29 cellular contexts compared by ENCODE assay signal in the genomic region with DNA sequence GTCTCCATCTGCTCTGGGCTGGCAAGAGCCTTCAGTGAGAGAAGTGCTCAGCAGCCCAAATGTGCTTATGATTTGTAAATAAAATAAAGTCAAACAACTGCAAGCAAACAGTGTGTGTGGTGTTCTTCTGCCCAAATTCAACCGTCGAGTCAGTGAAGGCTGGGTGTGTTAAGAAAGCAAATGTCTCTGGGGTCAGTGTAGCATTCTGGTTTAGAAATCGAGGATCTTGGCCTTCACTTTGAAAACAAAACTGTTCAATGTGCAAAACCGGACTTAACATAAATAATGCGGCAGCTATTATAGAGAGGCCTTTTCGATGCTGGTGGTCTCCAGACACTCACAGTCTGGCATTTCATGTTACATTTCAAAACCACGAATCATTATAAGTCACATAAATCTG.
"Had no signal": no experiment of that assay in that cellular context is flagged by ENCODE, and none has a peak within 500 bp of the region (broad histone marks: within the 10 kb centered on the region; RNA-seq: fewer than 3 reads in every experiment).

No MANE protein-coding gene starts in this region.

- H3K4me1 Mint-ChIP-seq: naive B cell; natural killer cell; stimulated activated naive B cell treated with anti-CD40 and anti-IgM and Interleukin-4, amounts not matched to agents 10 μg/mL and 1 μg/mL and 100 μg/mL, for 72 hours had no signal

- H3K27ac Mint-ChIP-seq: mesothelial cell of epicardium; naive B cell; natural killer cell; progenitor cell of endocrine pancreas; stimulated activated naive B cell treated with anti-CD40 and anti-IgM and Interleukin-4, amounts not matched to agents 10 μg/mL and 1 μg/mL and 100 μg/mL, for 72 hours had no signal

- H3K36me3 ChIP-seq: left lung, lower lobe of right lung, neutrophil, ovary, right atrium auricular region, right lobe of liver, stomach, thyroid gland, transverse colon, upper lobe of left lung had no signal

- H3K27me3 ChIP-seq: neutrophil, ovary, right atrium auricular region, right lobe of liver, stomach, testis, thyroid gland, transverse colon, upper lobe of left lung had no signal

- ATAC-seq: left colon; left lung; lower lobe of right lung; natural killer cell; right lobe of liver; stimulated activated naive B cell treated with anti-CD40 and anti-IgM and Interleukin-4, amounts not matched to agents 10 μg/mL and 1 μg/mL and 100 μg/mL, for 72 hours; stimulated activated naive CD8-positive, alpha-beta T cell treated with anti-CD3 and anti-CD28 coated beads, Interleukin-15, Interleukin-2, amounts not matched to agents 100 U/mL and 50 U/mL, for 24 hours had no signal

- H3K4me3 ChIP-seq: left lung, lower lobe of right lung, ovary, right atrium auricular region, right lobe of liver, stomach, testis, thyroid gland, transverse colon, upper lobe of left lung had no signal

- DNase-seq: hippocampal formation; kidney glomerular epithelial cell; left colon; left lung; lower lobe of right lung; mammary epithelial cell; mesendoderm; naive B cell; natural killer cell; occipital lobe; ovary; right lobe of liver; stimulated activated CD4-positive, alpha-beta T cell treated with anti-CD3 and anti-CD28 coated beads, Interleukin-12 subunit alpha, Interleukin-12 subunit beta, amount 100 ng/mL, for 4 hours; stimulated activated CD4-positive, alpha-beta T cell treated with anti-CD3 and anti-CD28 coated beads, Interleukin-15, amount 100 ng/mL, for 24 hours; stimulated activated CD4-positive, alpha-beta T cell treated with anti-CD3 and anti-CD28 coated beads, Interleukin-2, amount 100 ng/mL, for 24 hours; stimulated activated CD4-positive, alpha-beta T cell treated with anti-CD3 and anti-CD28 coated beads, Interleukin-4, amount 100 ng/mL, for 1 hour; stimulated activated naive B cell treated with anti-CD40 and anti-IgM and Interleukin-4, amounts not matched to agents 10 μg/mL and 1 μg/mL and 100 μg/mL, for 72 hours; stimulated activated naive CD8-positive, alpha-beta T cell treated with anti-CD3 and anti-CD28 coated beads, Interleukin-15, Interleukin-2, amounts not matched to agents 100 U/mL and 50 U/mL, for 24 hours; stomach; testis; thyroid gland; transverse colon; upper lobe of left lung had no signal

- FAIRE-seq: keratinocyte, urothelium cell line had no signal

- H3K36me3 Mint-ChIP-seq: mesothelial cell of epicardium; naive B cell; stimulated activated naive B cell treated with anti-CD40 and anti-IgM and Interleukin-4, amounts not matched to agents 10 μg/mL and 1 μg/mL and 100 μg/mL, for 72 hours had no signal

- H3K4me1 ChIP-seq: left lung, lower lobe of right lung, right atrium auricular region, right lobe of liver, stomach, testis, thyroid gland, transverse colon, upper lobe of left lung had no signal

- H3K4me3 Mint-ChIP-seq: mesothelial cell of epicardium; naive B cell; natural killer cell; stimulated activated naive B cell treated with anti-CD40 and anti-IgM and Interleukin-4, amounts not matched to agents 10 μg/mL and 1 μg/mL and 100 μg/mL, for 72 hours had no signal

- H3K27ac ChIP-seq: left lung, lower lobe of right lung, neutrophil, ovary, right atrium auricular region, right lobe of liver, stomach, testis, thyroid gland, upper lobe of left lung had no signal

- H3K27me3 Mint-ChIP-seq: naive B cell had no signal

- H3K9me3 ChIP-seq: left lung, lower lobe of right lung, neutrophil, ovary, right atrium auricular region, right lobe of liver, stomach, testis, thyroid gland, transverse colon, upper lobe of left lung had no signal
